Comparison of ENCODE assay signal across 8 cellular contexts in genomic region chr11:60169264-60169915, GRCh38.
A peak's percentile ranks its signal among the peaks of the same experiment; 100 is the strongest.
DNase-seq lines count a peak whose midpoint lies in the region; ATAC-seq and TF ChIP-seq lines count a peak whose summit lies in the region.

No MANE protein-coding gene starts in this region.

- no peak overlapping the region for H3K4me3 ChIP-seq in GM12865 (ENCODE audit: low read depth, low read length)

- no peak for ATAC-seq in GM19023 (IDR thresholded peaks at IDR 0.05; ENCODE audit: unreplicated experiment)

- peak overlapping the region; percentile 75 for H3K27ac ChIP-seq in epithelial cell of prostate

- DNase-seq in GM12865 (ENCODE audit: low read depth) (peak; percentile 54), NCI-H226 (peak; percentile 66), epithelial cell of prostate (ENCODE audit: low read depth, low spot score) (peak; percentile 95), pons (ENCODE audit: low spot score) (peak; percentile 48), AG08395 (ENCODE audit: low spot score) (no peak), NCI-H446 (lab: John Stamatoyannopoulos, UW) (no peak)
- no peak for DNase-seq in activated CD4-positive, alpha-beta T cell treated with anti-CD3 and anti-CD28 coated beads, Interleukin-2, amount 50 U/mL, for 4 hours

- TF ChIP-seq CTCF in GM12865 (IDR thresholded peaks at IDR 0.05; ENCODE audit: insufficient read depth, low read depth, low read length, missing control alignments): peak; percentile 28

Comparison
In these comparisons a context has a peak if more than half of its experiments do, and no peak if none do; other contexts are left out.
1. DNase-seq: peak in GM12865 (single experiment), NCI-H226 (single experiment), epithelial cell of prostate (single experiment) and pons (single experiment); none in AG08395 (single experiment), activated CD4-positive, alpha-beta T cell treated with anti-CD3 and anti-CD28 coated beads, Interleukin-2, amount 50 U/mL, for 4 hours (0 of 2) and NCI-H446 (0 of 2).